1 cellular context compared by ENCODE assay signal in the genomic region with DNA sequence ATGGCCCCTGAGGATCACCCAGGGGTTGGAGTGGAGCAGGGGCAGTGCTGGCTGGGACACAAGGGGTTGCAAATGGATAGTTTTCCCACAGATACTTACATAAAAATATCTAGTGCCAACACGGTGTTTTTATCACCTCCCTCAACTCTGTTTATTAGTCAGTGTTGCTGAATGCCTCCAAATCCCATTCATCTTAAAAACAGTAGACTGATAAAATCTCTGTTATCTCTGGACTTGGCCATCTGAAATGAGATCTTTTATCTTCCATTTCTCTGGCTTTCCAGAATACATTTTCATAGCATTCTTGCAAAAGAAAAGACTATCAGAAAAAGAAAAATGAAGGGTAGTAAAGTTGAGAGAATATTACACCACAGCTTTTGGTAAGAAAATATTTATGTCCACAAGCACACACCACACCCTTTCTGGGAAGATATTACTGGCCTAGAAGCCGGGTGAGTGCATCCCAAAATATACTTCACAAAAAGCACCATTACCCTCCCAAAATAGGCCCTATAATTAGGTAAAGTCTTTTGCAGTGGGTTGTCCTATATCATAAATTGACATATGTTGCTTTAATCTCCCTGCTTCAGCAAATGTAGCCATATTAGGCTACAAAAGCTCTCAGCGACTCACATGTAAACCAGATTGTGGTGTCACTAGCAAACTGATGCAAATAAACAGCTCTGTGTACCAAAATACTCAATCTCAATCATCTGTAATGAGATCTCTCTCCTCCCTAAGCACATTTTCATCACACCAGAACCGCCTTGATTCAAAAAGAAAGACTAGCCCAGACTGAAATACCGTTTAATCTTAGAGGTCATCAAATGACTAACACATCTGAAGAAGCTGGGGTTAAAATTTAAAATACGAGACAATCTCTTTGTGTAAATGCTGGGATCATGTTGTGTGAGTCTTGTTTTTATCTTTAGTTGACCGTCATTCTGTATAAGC.
TF ChIP-seq lines count a peak whose summit lies in the region.

No MANE protein-coding gene starts in this region.

TF ChIP-seq in GM23338, 12 proteins besides CTCF, POLR2A, EP300 and RAD21 (continued from another document):
- TF ChIP-seq, protein P1, sequence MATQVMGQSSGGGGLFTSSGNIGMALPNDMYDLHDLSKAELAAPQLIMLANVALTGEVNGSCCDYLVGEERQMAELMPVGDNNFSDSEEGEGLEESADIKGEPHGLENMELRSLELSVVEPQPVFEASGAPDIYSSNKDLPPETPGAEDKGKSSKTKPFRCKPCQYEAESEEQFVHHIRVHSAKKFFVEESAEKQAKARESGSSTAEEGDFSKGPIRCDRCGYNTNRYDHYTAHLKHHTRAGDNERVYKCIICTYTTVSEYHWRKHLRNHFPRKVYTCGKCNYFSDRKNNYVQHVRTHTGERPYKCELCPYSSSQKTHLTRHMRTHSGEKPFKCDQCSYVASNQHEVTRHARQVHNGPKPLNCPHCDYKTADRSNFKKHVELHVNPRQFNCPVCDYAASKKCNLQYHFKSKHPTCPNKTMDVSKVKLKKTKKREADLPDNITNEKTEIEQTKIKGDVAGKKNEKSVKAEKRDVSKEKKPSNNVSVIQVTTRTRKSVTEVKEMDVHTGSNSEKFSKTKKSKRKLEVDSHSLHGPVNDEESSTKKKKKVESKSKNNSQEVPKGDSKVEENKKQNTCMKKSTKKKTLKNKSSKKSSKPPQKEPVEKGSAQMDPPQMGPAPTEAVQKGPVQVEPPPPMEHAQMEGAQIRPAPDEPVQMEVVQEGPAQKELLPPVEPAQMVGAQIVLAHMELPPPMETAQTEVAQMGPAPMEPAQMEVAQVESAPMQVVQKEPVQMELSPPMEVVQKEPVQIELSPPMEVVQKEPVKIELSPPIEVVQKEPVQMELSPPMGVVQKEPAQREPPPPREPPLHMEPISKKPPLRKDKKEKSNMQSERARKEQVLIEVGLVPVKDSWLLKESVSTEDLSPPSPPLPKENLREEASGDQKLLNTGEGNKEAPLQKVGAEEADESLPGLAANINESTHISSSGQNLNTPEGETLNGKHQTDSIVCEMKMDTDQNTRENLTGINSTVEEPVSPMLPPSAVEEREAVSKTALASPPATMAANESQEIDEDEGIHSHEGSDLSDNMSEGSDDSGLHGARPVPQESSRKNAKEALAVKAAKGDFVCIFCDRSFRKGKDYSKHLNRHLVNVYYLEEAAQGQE (IDR thresholded peaks at IDR 0.05; ENCODE audit: unreplicated experiment): no peak
- TF ChIP-seq EZH2phosphoT487 (IDR thresholded peaks at IDR 0.05; ENCODE audit: unreplicated experiment) (no peak), ETS1 (IDR thresholded peaks at IDR 0.05) (no peak), NANOG (IDR thresholded peaks at IDR 0.05; ENCODE audit: borderline replicate concordance) (no peak), ZNF462 (CRISPR knock-in tag; IDR thresholded peaks at IDR 0.05) (no peak)
